ENCODE assay signal across 8 cellular contexts in the genomic region with DNA sequence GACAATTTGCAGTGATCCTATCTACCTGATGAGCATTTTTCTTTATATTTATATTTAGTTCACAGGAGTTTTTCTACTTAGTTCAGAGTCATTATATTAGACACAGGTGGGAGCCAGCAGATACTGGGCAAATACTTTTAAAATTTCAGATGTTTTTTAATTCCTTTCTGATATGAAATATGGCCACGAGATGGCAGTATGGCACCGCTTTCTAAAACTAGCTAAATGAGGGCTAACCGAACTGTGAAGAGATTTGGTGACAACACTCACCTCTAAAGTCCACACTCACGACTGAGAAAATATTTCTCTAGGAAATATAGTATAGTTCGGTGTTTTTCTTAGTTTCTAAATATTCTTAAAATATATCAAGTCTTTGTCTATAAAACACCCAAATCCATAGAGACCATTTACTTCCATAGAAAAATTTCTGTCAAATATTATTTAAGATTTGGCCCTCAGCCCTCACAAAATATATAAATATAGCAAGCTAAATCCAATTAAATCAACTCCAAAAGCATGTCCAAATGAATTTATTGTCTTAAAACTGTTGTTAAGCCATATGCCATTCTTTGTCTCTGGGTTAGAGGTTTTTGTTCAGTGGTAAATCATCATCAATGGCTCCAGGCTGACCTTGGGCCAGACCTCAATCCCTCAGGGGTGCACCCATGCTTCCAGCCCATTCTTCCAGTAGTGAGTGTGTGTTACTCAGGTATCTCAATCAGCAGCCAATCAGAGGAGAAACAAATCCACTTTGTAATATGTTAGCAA.
DNase-seq lines count a peak whose midpoint lies in the region; ATAC-seq and TF ChIP-seq lines count a peak whose summit lies in the region.

No MANE protein-coding gene starts in this region.

- H3K36me3 Mint-ChIP-seq in T-helper 1 cell treated with Interleukin-12 subunit alpha and Interleukin-12 subunit beta and Interleukin-4 antibody, amounts not matched to agents 30 μg/mL and 1 μg/mL, for 36 hours (ENCODE audit: low read depth), result peaks cover 35% of the 10 kb centered on the region

- peaks cover 0 to 17% of the 10 kb centered on the region in 2 donors for H3K36me3 ChIP-seq in adrenal gland (replicated peaks in 1 of 2)

- WGBS in adrenal gland, 4 donors, result 1 to 4% (median 2%) methylated on average over 5 of the region's 5 CpGs

- H3K27ac ChIP-seq in adrenal gland, result no peak overlapping the region

- TF ChIP-seq POLR2A in NB4 (IDR thresholded peaks at IDR 0.05; ENCODE audit: extremely low read depth, insufficient read length) (no peak), adrenal gland (IDR thresholded peaks at IDR 0.05) (no peak)

- H3K4me1 Mint-ChIP-seq in T-helper 1 cell treated with Interleukin-12 subunit alpha and Interleukin-12 subunit beta and Interleukin-4 antibody, amounts not matched to agents 30 μg/mL and 1 μg/mL, for 36 hours (ENCODE audit: low read depth), result peaks cover 29% of the 10 kb centered on the region

- no peaks in the 10 kb centered on the region for H3K27me3 Mint-ChIP-seq in T-helper 1 cell treated with Interleukin-12 subunit alpha and Interleukin-12 subunit beta and Interleukin-4 antibody, amounts not matched to agents 30 μg/mL and 1 μg/mL, for 36 hours (ENCODE audit: low read depth)

- intact Hi-C loops in adrenal gland (cut with DNase I), result loop anchor here (5.0 to 10.0 kb wide), 5 partner anchors 121 to 804 kb away; no protein-coding TSS in a partner anchor

- no peak overlapping the region for H3K4me3 Mint-ChIP-seq in T-helper 1 cell treated with Interleukin-12 subunit alpha and Interleukin-12 subunit beta and Interleukin-4 antibody, amounts not matched to agents 30 μg/mL and 1 μg/mL, for 36 hours

- H3K9me3 ChIP-seq in adrenal gland (replicated peaks in 1 of 3), result no peaks in the 10 kb centered on the region

- no peaks in the 10 kb centered on the region for H3K9me3 Mint-ChIP-seq in T-helper 1 cell treated with Interleukin-12 subunit alpha and Interleukin-12 subunit beta and Interleukin-4 antibody, amounts not matched to agents 30 μg/mL and 1 μg/mL, for 36 hours

- peak; percentile 43 for TF ChIP-seq CTCF in GM12864 (IDR thresholded peaks at IDR 0.05; ENCODE audit: low read depth, low read length, missing control alignments)
- peak; percentile 41 for TF ChIP-seq CTCF in NB4 (IDR thresholded peaks at IDR 0.05; ENCODE audit: low read depth, low read length)
- TF ChIP-seq CTCF in adrenal gland (IDR thresholded peaks at IDR 0.05), result peak; percentile 66 to 82 (median 74)

- ATAC-seq in HG02885 (IDR thresholded peaks at IDR 0.05; ENCODE audit: poor library complexity, unreplicated experiment), result no peak

- no peaks in the 10 kb centered on the region for H3K4me1 ChIP-seq in adrenal gland (replicated peaks in 1 of 2)

- peak overlapping the region; percentile 32 for H3K27ac Mint-ChIP-seq in T-helper 1 cell treated with Interleukin-12 subunit alpha and Interleukin-12 subunit beta and Interleukin-4 antibody, amounts not matched to agents 30 μg/mL and 1 μg/mL, for 36 hours

- H3K27me3 ChIP-seq in adrenal gland, result no peaks in the 10 kb centered on the region

- no peak overlapping the region for H3K4me3 ChIP-seq in GM12864 (ENCODE audit: low read depth, low read length)
- no peak overlapping the region for H3K4me3 ChIP-seq in NB4 (ENCODE audit: low read depth, low read length)
- H3K4me3 ChIP-seq in adrenal gland, result no peak overlapping the region

- DNase-seq in GM12864 (ENCODE audit: low read depth) (peak; percentile 34), NB4 (ENCODE audit: low read depth) (peak; percentile 73), adrenal gland (peak; percentile 33 to 77 (median 56)), hippocampal formation (lab: John Stamatoyannopoulos, UW) (peak; percentile 12 to 43), ecto neural progenitor cell (ENCODE audit: low spot score) (no peak)
- peak; percentile 36 to 84 (median 53) for DNase-seq in stimulated activated CD4-positive, alpha-beta T cell treated with anti-CD3 and anti-CD28 coated beads, Interleukin-12 subunit alpha, Interleukin-12 subunit beta, amount 100 ng/mL, for 48 hours (ENCODE audit: low read depth in 2 of 3, low spot score in 1 of 3)
